Comparison of ENCODE assay signal across 8 cellular contexts in genomic region chr2:63050186-63050915, GRCh38. TPM values are rescaled to one million over a fixed set of nuclear protein-coding genes. Genes with fewer than 3 reads are reported as not detected.
DNase-seq lines count a peak whose midpoint lies in the region; ATAC-seq and TF ChIP-seq lines count a peak whose summit lies in the region.

Gene OTX1, plus strand, starts transcription at chr2:63050830. Its CDS starts 2,161 bp downstream, at chr2:63052991.

- peak within 1 kb of the TSS; percentile 91 for H3K27ac ChIP-seq in Panc1 (ENCODE audit: low read length)
- H3K27ac ChIP-seq in angular gyrus (ENCODE audit: low read depth, low read length): peak within 1 kb of the TSS; percentile 30
- peak within 1 kb of the TSS in 20 of 21 experiments; percentile 25 to 89 (median 75) for H3K27ac ChIP-seq in skin epidermis

- in situ Hi-C loops in Panc1 (cut with HindIII; ENCODE audit: low pct_unique_long_range_greater_than_20kb, low sequenced_read_pairs): no loop called here

- ATAC-seq in Panc1: peak; percentile 96

- no peaks in the 10 kb centered on the region for H3K9me3 ChIP-seq in Panc1 (ENCODE audit: control insufficient read depth, insufficient read depth, low read depth, low read length)
- peaks cover 3% of the 10 kb centered on the region for H3K9me3 ChIP-seq in iPS-18c (ENCODE audit: control insufficient read depth, insufficient read depth, low read length)

- peak; percentile 70 for DNase-seq in activated CD4-positive, alpha-beta T cell treated with anti-CD3 and anti-CD28 coated beads for 48 hours
- DNase-seq in activated CD4-positive, alpha-beta T cell treated with anti-CD3 and anti-CD28 coated beads, Interleukin-2, amount 50 U/mL, for 1 hour: no peak
- peak; percentile 55 for DNase-seq in HCEC 1CT
- peak; percentile 62 for DNase-seq in LHCN-M2 (ENCODE audit: low read depth)
- DNase-seq in Panc1 (ENCODE audit: low read depth, low spot score): no peak

- BruUV-seq in Panc1 (replicated peaks; lab: Mats Ljungman, UMichigan): no TSS peak

- peaks cover 8% of the 10 kb centered on the region for H3K4me1 ChIP-seq in Panc1 (ENCODE audit: control insufficient read depth, insufficient read depth, low read length)

- H3K27me3 ChIP-seq in Panc1 (ENCODE audit: control insufficient read depth, insufficient read depth, low read length): no peaks in the 10 kb centered on the region; the same call in 1 of the 2 replicates

- POLR2A ChIA-PET in Panc1 (lab: Charles Lee): interaction anchor here (0.7 kb wide), 1 partner anchor 16 kb away, joined by 7 read pairs; no protein-coding TSS in a partner anchor

- peak within 1 kb of the TSS; percentile 97 to 98 for H3K4me3 ChIP-seq in Panc1 (ENCODE audit: low read depth in 2 of 2, low read length in 2 of 2)
- peak within 1 kb of the TSS; percentile 74 for H3K4me3 ChIP-seq in iPS-18c (ENCODE audit: insufficient read depth, low read depth, low read length)
- H3K4me3 ChIP-seq in skin epidermis: peak within 1 kb of the TSS; percentile 37 to 61 (median 52)

- CTCF ChIA-PET in Panc1 (lab: Charles Lee): no interaction called here

- no peak for TF ChIP-seq CTCF in Panc1 (IDR thresholded peaks at IDR 0.05)

- H3K36me3 ChIP-seq in Panc1 (ENCODE audit: control insufficient read depth, insufficient read depth, low read length): peaks cover 6% of the 10 kb centered on the region; the same call in 1 of the 2 replicates

- intact Hi-C loops in Panc1 (cut with micrococcal nuclease; ENCODE audit: unreplicated experiment): no loop called here

RNA-seq across cellular contexts. Expression of gene OTX1, which starts in this region (rescaled TPM):
- 0.11 and 2.6 TPM in 2 replicates for total RNA-seq in LHCN-M2 (2014; rRNA removed)
- polyA plus RNA-seq in LHCN-M2 (2012): 0.39 TPM
- total RNA-seq in Panc1 (2021; ENCODE audit: unreplicated experiment): 4.2 TPM
- polyA plus RNA-seq in Panc1 (2012; ENCODE audit: insufficient read length): 3.2 TPM

Comparison
In these comparisons a context has a peak if more than half of its experiments do, and no peak if none do; other contexts are left out.
1. DNase-seq: peak in activated CD4-positive, alpha-beta T cell treated with anti-CD3 and anti-CD28 coated beads for 48 hours (single experiment), HCEC 1CT (single experiment) and LHCN-M2 (single experiment); none in activated CD4-positive, alpha-beta T cell treated with anti-CD3 and anti-CD28 coated beads, Interleukin-2, amount 50 U/mL, for 1 hour (single experiment) and Panc1 (single experiment).
2. H3K27ac ChIP-seq: peak in every context shown above with its lines; median percentile 91 in Panc1; 75 in skin epidermis; 30 in angular gyrus.
3. Peak in every context shown above with its lines, with median percentiles within 50 percentile points of each other: H3K4me3 ChIP-seq.